1 cellular context compared by ENCODE assay signal in the genomic region with DNA sequence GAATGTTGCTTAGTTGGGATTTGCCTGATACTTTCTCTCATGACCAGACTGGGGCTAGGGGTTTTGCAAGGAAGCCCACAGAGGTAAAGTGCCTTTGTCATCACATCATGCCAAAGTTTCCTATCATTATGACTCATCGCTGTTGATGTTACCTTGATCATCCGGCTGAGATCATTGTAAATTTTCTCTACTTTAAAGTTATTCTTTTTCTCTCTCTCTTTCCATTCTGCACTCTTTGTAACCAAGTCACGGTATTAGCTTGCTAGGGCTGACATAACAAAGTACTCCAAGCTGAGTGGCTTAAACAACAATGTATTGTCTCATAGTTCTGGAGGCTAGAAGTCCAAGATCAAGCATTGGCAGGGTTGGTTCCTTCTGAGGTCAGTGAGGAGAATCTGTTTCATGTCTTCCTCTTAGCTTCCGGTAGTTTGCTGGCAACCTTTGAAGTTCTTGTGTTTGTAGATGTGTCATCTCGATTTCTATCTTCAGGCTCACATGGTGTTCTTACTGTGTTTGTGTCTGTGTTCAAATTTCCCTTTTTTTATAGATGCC.
TF ChIP-seq lines count a peak whose summit lies in the region.

No MANE protein-coding gene starts in this region.

TF ChIP-seq in HCT116, 20 proteins besides CTCF, POLR2A, EP300 and RAD21 (continued from another document):
- TF ChIP-seq ZBTB33 (IDR thresholded peaks at IDR 0.05; ENCODE audit: extremely low read depth, insufficient replicate concordance, low read length) (no peak), TCF7L2 (IDR thresholded peaks at IDR 0.05; ENCODE audit: borderline replicate concordance, extremely low read depth, insufficient read depth, insufficient read length) (peak; percentile 96), JUND (IDR thresholded peaks at IDR 0.05) (peak; percentile 47; the same call in 1 of the 2 replicates), EGR1 (IDR thresholded peaks at IDR 0.05; ENCODE audit: low read depth) (no peak)
